Comparison of ENCODE assay signal across 37 cellular contexts in the genomic region with DNA sequence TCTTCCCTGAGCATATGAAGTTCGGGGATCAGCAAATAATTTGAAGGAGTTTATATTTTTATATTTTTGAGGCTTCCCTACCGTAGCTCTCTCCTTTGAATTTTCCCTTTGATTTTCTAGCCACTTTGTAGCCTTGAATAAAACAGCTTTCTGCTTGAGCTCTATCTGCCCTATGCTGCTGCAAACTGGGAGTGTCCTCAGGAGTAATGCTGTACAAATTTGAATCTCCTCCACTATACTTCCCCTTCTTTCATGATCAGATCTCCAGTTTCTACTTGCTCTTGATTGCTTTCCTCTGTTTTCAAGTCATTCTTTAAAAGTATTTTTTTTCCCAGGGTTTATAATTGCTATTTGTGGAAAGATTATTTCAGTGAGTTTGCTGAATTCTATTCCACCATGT. TPM values are rescaled to one million over a fixed set of nuclear protein-coding genes. Genes with fewer than 3 reads are reported as not detected.
DNase-seq lines count a peak whose midpoint lies in the region; ATAC-seq, FAIRE-seq and TF ChIP-seq lines count a peak whose summit lies in the region.
"Had no signal": no experiment of that assay in that cellular context is flagged by ENCODE, and none has a peak within 500 bp of the region (broad histone marks: within the 10 kb centered on the region; RNA-seq: fewer than 3 reads in every experiment).

No MANE protein-coding gene starts in this region.

- TF ChIP-seq RAD21 in K562 (CRISPR knock-in tag; conservative IDR thresholded peaks at IDR 0.05 in 1 of 2, IDR thresholded peaks at IDR 0.05 in 1 of 2), result no peak

- no peak overlapping the region for H2AFZ ChIP-seq in Karpas-422 (ENCODE audit: low read length)
- no peak overlapping the region for H2AFZ ChIP-seq in OCI-LY3 (ENCODE audit: low read depth, low read length)
- H2AFZ ChIP-seq in K562 (ENCODE audit: low read depth, low read length), result no peak overlapping the region
- H2AFZ ChIP-seq: GM23338 had no signal

- ATAC-seq in K562 (peak; percentile 94), GM21786 (IDR thresholded peaks at IDR 0.05; ENCODE audit: unreplicated experiment) (no peak), GM18870 (IDR thresholded peaks at IDR 0.05; ENCODE audit: unreplicated experiment) (no peak)
- ATAC-seq: gastroesophageal sphincter, GM23338, lower lobe of right lung, mucosa of descending colon, natural killer cell, Panc1, sciatic nerve, SK-N-SH treated with all-trans-retinoic acid at 6 μM for 48 hours, WTC11 had no signal

- intact Hi-C loops in K562 (cut with micrococcal nuclease), result no loop called here

- BruUV-seq in K562 (replicated peaks; lab: Mats Ljungman, UMichigan), result no TSS peak

- no peak for TF ChIP-seq POLR2A in K562 (conservative IDR thresholded peaks at IDR 0.05)
- TF ChIP-seq POLR2A in GM12891 (IDR thresholded peaks at IDR 0.05; ENCODE audit: low read depth, low read length), result no peak

- H3K9me3 ChIP-seq in Karpas-422 (ENCODE audit: low read length), result no peaks in the 10 kb centered on the region
- no peaks in the 10 kb centered on the region for H3K9me3 ChIP-seq in OCI-LY3 (ENCODE audit: insufficient read depth, low read length)
- no peaks in the 10 kb centered on the region for H3K9me3 ChIP-seq in K562 (replicated peaks; ENCODE audit: control insufficient read depth, insufficient read depth, low read depth, low read length)
- H3K9me3 ChIP-seq: BE2C, colonic mucosa, lower lobe of right lung, prostate gland had no signal

- H3K9me1 ChIP-seq in K562 (ENCODE audit: control insufficient read depth, insufficient read depth, low read length), result no peaks in the 10 kb centered on the region

- POLR2A ChIA-PET in K562 (lab: Yijun Ruan, JAX), result interaction anchor here (1.0 to 1.3 kb wide), 2 partner anchors 12 to 13 kb away, joined by 3 to 4 read pairs; no protein-coding TSS in a partner anchor

- peak overlapping the region; percentile 29 for H3K4me3 ChIP-seq in Karpas-422 (ENCODE audit: low read length)
- no peak overlapping the region for H3K4me3 ChIP-seq in OCI-LY3 (ENCODE audit: low read length)
- H3K4me3 ChIP-seq in K562, result no peak overlapping the region
- H3K4me3 ChIP-seq: colonic mucosa, gastroesophageal sphincter, GM23338, lower lobe of right lung, MG63, mucosa of descending colon, prostate gland, tibial nerve had no signal

- DNase-seq in AML-193 (lab: John Stamatoyannopoulos, UW), result peak; percentile 9 to 28
- peak; percentile 73 for DNase-seq in Karpas-422
- peak in 1 of 4 experiments; percentile 11 for DNase-seq in K562 (ENCODE audit: extremely low read depth in 1 of 4, low spot score in 3 of 4)
- DNase-seq in GM12891 (ENCODE audit: insufficient read length, low spot score), result no peak
- DNase-seq in LoVo (ENCODE audit: low spot score), result no peak
- DNase-seq: activated CD4-positive, alpha-beta T cell treated with anti-CD3 and anti-CD28 coated beads, Interleukin-2, amount 10 ng/mL, durations not matched to agents 7 days and 5 days; activated gamma-delta T cell; activated naive CD8-positive, alpha-beta T cell treated with anti-CD3 and anti-CD28 coated beads, Interleukin-2, amount 10 ng/mL, durations not matched to agents 7 days and 5 days; activated T-cell treated with anti-CD3 and anti-CD28 coated beads, Interleukin-2, amount 50 U/mL, for 1 hour; aorta; BE2C; CD8-positive, alpha-beta memory T cell; colonic mucosa; DMS 273 treated with DMSO at 0.1 percent for 48 hours; effector CD8-positive, alpha-beta T cell; hippocampal formation; IMR-90; lower lobe of right lung; MG63; mucosa of descending colon; natural killer cell; NCI-H1694; NCI-H510A; nucleus accumbens; Right ventricle myocardium superior had no signal

- H3K4me1 ChIP-seq in Karpas-422 (ENCODE audit: low read length), result peaks cover 21% of the 10 kb centered on the region
- peaks cover 9% of the 10 kb centered on the region for H3K4me1 ChIP-seq in OCI-LY3 (ENCODE audit: low read length)
- peaks cover 0 to 7% of the 10 kb centered on the region in 2 experiments; a peak in 2 of 5 replicates for H3K4me1 ChIP-seq in K562 (replicated peaks in 1 of 2; ENCODE audit: control insufficient read depth in 2 of 2, insufficient read depth in 2 of 2, low read length in 2 of 2)
- H3K4me1 ChIP-seq: BE2C, colonic mucosa, prostate gland had no signal

- in situ Hi-C loops in K562 (cut with MboI), result no loop called here

- H3K27me3 ChIP-seq in Karpas-422 (ENCODE audit: low read length) (no peaks in the 10 kb centered on the region), OCI-LY3 (ENCODE audit: low read depth, low read length) (no peaks in the 10 kb centered on the region), K562 (ENCODE audit: control insufficient read depth in 2 of 2, insufficient read depth in 2 of 2, low read length in 2 of 2) (no peaks in the 10 kb centered on the region)
- H3K27me3 ChIP-seq: BE2C, colonic mucosa, gastroesophageal sphincter, MG63, tibial nerve had no signal

- H3K9ac ChIP-seq in Karpas-422 (ENCODE audit: low read length) (peak overlapping the region; percentile 33), OCI-LY3 (ENCODE audit: low read length) (no peak overlapping the region), K562 (ENCODE audit: insufficient read depth in 1 of 2, low read depth in 2 of 2, low read length in 2 of 2) (no peak overlapping the region)

- 17% methylated on average over 2 of the region's 2 CpGs for WGBS in K562 (ENCODE audit: insufficient coverage, low coverage, missing lambda C conversion rate)

- TF ChIP-seq EP300 in K562 (IDR thresholded peaks at IDR 0.05; ENCODE audit: low read length), result no peak

- H3K36me3 ChIP-seq in Karpas-422 (ENCODE audit: insufficient read depth, low read length) (no peaks in the 10 kb centered on the region; the same call in 1 of the 2 replicates), OCI-LY3 (replicated peaks; ENCODE audit: low read depth, low read length) (peaks cover 3% of the 10 kb centered on the region), K562 (ENCODE audit: control insufficient read depth, insufficient read depth, low read length) (no peaks in the 10 kb centered on the region)
- H3K36me3 ChIP-seq: colonic mucosa, gastroesophageal sphincter, lower lobe of right lung, prostate gland, tibial nerve had no signal

- H3K4me2 ChIP-seq in Karpas-422 (ENCODE audit: low read depth, low read length, poor library complexity, severe bottlenecking) (peak overlapping the region; percentile 57), OCI-LY3 (ENCODE audit: low read length) (0 out of 2 replicates have a peak overlapping the region, but pooled peaks have one; percentile 13), K562 (ENCODE audit: insufficient read depth, low read length) (no peak overlapping the region)
- H3K4me2 ChIP-seq: GM23338 had no signal

- H3K79me2 ChIP-seq in Karpas-422 (ENCODE audit: low read length) (peaks cover 88% of the 10 kb centered on the region), OCI-LY3 (ENCODE audit: low read length) (peaks cover 89% of the 10 kb centered on the region), K562 (ENCODE audit: control insufficient read depth, insufficient read depth, low read length) (peaks cover 65% of the 10 kb centered on the region)

- H4K20me1 ChIP-seq in Karpas-422 (ENCODE audit: insufficient read depth, low read depth, low read length) (no peaks in the 10 kb centered on the region), OCI-LY3 (ENCODE audit: insufficient read depth, low read length) (peaks cover 38% of the 10 kb centered on the region), K562 (replicated peaks; ENCODE audit: control insufficient read depth, insufficient read depth, low read length) (no peaks in the 10 kb centered on the region)

- peak; percentile 66 for FAIRE-seq in K562 (lab: Jason Lieb, UNC)
- no peak for FAIRE-seq in GM12891 (lab: Jason Lieb, UNC)
- FAIRE-seq: bronchial epithelial cell had no signal

- TF ChIP-seq CTCF in OCI-LY3 (IDR thresholded peaks at IDR 0.05; ENCODE audit: low read depth, low read length), result no peak
- TF ChIP-seq CTCF in K562 (IDR thresholded peaks at IDR 0.05 in 2 of 3, conservative IDR thresholded peaks at IDR 0.05 in 1 of 3; ENCODE audit: insufficient read depth in 2 of 3, low read depth in 1 of 3, low read length in 3 of 3), result no peak

- H3K27ac ChIP-seq in Karpas-422 (ENCODE audit: low read length), result peak overlapping the region; percentile 67
- no peak overlapping the region for H3K27ac ChIP-seq in OCI-LY3 (ENCODE audit: low read length)
- H3K27ac ChIP-seq in K562 (ENCODE audit: extremely low read depth, low read depth, low read length), result no peak overlapping the region
- H3K27ac ChIP-seq: colonic mucosa, gastroesophageal sphincter, lower lobe of right lung, prostate gland, tibial nerve had no signal

- no peaks in the 10 kb centered on the region for H3K9me2 ChIP-seq in Karpas-422 (replicated peaks; ENCODE audit: insufficient read depth, low read length)

- CTCF ChIA-PET in K562 (lab: Yijun Ruan, JAX; ENCODE audit: low intra/inter-chr PET ratio), result no interaction called here

TF ChIP-seq in GM12891, 5 proteins besides CTCF, POLR2A, EP300 and RAD21:
- TF ChIP-seq POLR2AphosphoS5 (IDR thresholded peaks at IDR 0.05; ENCODE audit: low read depth, low read length), result no peak
- no peak for TF ChIP-seq TAF1 (IDR thresholded peaks at IDR 0.05; ENCODE audit: low read depth, low read length)
- TF ChIP-seq SPI1 (IDR thresholded peaks at IDR 0.05; ENCODE audit: low read depth, low read length), result no peak
- no peak for TF ChIP-seq PAX5 (IDR thresholded peaks at IDR 0.05; ENCODE audit: insufficient read depth, low read length, severe bottlenecking)
- TF ChIP-seq POU2F2 (IDR thresholded peaks at IDR 0.05; ENCODE audit: low read depth, low read length), result no peak
TF ChIP-seq in GM12891: peak in this region for 0.

RNA-seq across cellular contexts. Expression of a gene that starts 14.6 kb away (rescaled TPM):
- total RNA-seq in Karpas-422 (2014; rRNA removed; shearing (Covaris generic); ENCODE audit: low replicate concordance), result 30.5 and 61.2 TPM in 2 replicates
- 12.8 and 71.8 TPM in 2 replicates for total RNA-seq in K562 (2011; cell fraction: chromatin; rRNA removed; ENCODE audit: low replicate concordance)
- 5.8 and 9.7 TPM in 2 replicates for total RNA-seq in K562 (2011; cell fraction: nucleolus; rRNA removed)
- 20.5 and 29.9 TPM in 2 replicates for total RNA-seq in K562 (2011; cell fraction: nucleoplasm; rRNA removed)
- total RNA-seq in K562 (2014; rRNA removed) (13.1 and 13.5 TPM in 2 replicates), K562 (2014; rRNA removed; fragmentation: Illumina TruSeq; extraction: Trizol) (14.4 and 15.6 TPM in 2 replicates), K562 (2015; rRNA removed; fragmentation: Illumina TruSeq; extraction: Trizol) (19.3 and 20.8 TPM in 2 replicates), K562 (2021) (23.7 TPM in 2 replicates)
- polyA plus RNA-seq in K562 (2011; rRNA removed) (6.2 and 10.2 TPM in 2 replicates), K562 (2014; fragmentation: Illumina TruSeq; extraction: Trizol) (12.6 and 19.2 TPM in 2 replicates), K562 (2014; fragmentation: Nextera tagmentation; extraction: Ambion mirVana) (1 to 10 TPM; 6.2 TPM), K562 (2014; rRNA removed) (10.6 and 13.0 TPM in 2 replicates)
- 1.9 and 2.9 TPM in 2 replicates for polyA plus RNA-seq in K562 (2011; cell fraction: cytosol; rRNA removed)
- polyA plus RNA-seq in K562 (2011; cell fraction: nucleus; rRNA removed), result 5.9 and 7.5 TPM in 2 replicates
- polyA plus RNA-seq in K562 (2012), result 6.5 and 10.7 TPM in 2 replicates
- 31.5 and 31.8 TPM in 2 replicates for polyA minus RNA-seq in K562 (2011; rRNA and poly(A)+ RNA removed)
- polyA minus RNA-seq in K562 (2011; cell fraction: cytosol; rRNA and poly(A)+ RNA removed), result 12.0 and 20.3 TPM in 2 replicates
- polyA minus RNA-seq in K562 (2011; cell fraction: nucleus; rRNA and poly(A)+ RNA removed), result 20.5 and 34.2 TPM in 2 replicates
- 16.9 TPM for polyA plus RNA-seq in GM12891 (2012; ENCODE audit: low read depth, missing spikeins)

Comparison
In these comparisons a context has a peak if more than half of its experiments do, and no peak if none do; other contexts are left out.
1. DNase-seq: peak in AML-193 (2 of 2) and Karpas-422 (single experiment); none in GM12891 (single experiment) and LoVo (single experiment).